8 cellular contexts compared by ENCODE assay signal in the genomic region with DNA sequence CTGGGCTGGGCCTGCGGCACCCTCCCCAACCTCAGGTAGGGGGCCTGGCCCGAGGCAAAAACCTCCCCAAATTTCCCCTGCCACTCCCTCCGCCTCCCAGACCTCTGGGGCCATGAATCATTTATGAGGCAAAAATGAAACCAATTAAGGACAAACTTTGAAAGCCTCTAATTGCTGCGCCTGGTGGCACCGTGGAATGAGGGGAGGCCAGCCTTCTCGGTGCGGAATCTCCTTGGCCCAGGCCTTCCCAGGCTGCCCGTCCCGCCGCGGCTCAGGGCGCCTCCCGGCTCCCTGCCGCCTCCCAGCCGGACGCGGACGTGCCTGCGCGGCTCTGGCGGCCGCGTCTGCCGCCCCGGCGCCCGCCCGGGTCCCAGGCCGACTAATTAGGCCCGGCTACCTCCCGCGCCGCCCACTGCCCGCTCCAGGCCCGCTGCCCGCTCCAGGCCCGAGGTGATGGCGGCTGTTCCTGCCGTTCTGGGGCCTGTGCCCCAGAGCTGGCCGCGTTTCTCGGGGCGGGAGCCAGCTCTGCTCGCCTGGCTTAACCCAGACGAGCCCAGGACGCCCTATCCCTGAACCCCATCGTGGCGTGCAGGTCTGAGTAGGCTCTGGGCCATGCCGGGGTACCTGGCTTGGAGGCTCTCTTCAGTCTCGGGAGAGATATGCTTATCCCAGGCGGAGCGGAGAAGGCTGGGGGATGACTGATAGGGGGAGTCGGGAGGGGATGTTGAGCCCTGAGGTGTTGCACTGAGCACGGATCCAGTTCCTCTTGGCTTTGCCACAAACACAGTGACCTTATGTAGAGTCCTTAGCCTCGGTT. TPM values are rescaled to one million over a fixed set of nuclear protein-coding genes. Genes with fewer than 3 reads are reported as not detected.
DNase-seq lines count a peak whose midpoint lies in the region; ATAC-seq, FAIRE-seq and TF ChIP-seq lines count a peak whose summit lies in the region.

No MANE protein-coding gene starts in this region.

- H2AFZ ChIP-seq in keratinocyte (ENCODE audit: control insufficient read depth, low read length) = peak overlapping the region; percentile 95

- intact Hi-C loops in Panc1 (cut with micrococcal nuclease; ENCODE audit: unreplicated experiment) = no loop called here

- DNase-seq in GM18507 (ENCODE audit: extremely low spot score, insufficient read length, low read depth) = no peak
- no peak for DNase-seq in Panc1 (ENCODE audit: low read depth, low spot score)
- peak; percentile 90 for DNase-seq in astrocyte of the hippocampus (ENCODE audit: low read depth, low spot score)
- DNase-seq in keratinocyte (ENCODE audit: low read depth, low spot score) = no peak
- peak; percentile 37 to 45 for DNase-seq in stimulated activated CD4-positive, alpha-beta T cell treated with anti-CD3 and anti-CD28 coated beads, Interleukin-2, amount 100 ng/mL, for 24 hours
- no peak for DNase-seq in ACHN
- no peak for DNase-seq in SK-N-DZ (ENCODE audit: low spot score)

- no peaks in the 10 kb centered on the region for H3K9me3 ChIP-seq in Panc1 (ENCODE audit: control insufficient read depth, insufficient read depth, low read depth, low read length)
- H3K9me3 ChIP-seq in keratinocyte (ENCODE audit: control insufficient read depth, low read depth, low read length) = no peaks in the 10 kb centered on the region

- TF ChIP-seq CTCF in Panc1 (IDR thresholded peaks at IDR 0.05) (no peak), keratinocyte (optimal IDR thresholded peaks at IDR 0.05 in 1 of 3, IDR thresholded peaks at IDR 0.05 in 1 of 3, conservative IDR thresholded peaks at IDR 0.05 in 1 of 3; ENCODE audit: extremely low read depth in 1 of 3, insufficient read depth in 2 of 3, low read length in 3 of 3) (no peak)

- dilution Hi-C loops in keratinocyte (cut with MboI; ENCODE audit: extremely low pct_ligation_motif_present, low sequenced_read_pairs) = no loop called here

- H3K27me3 ChIP-seq in Panc1 (ENCODE audit: control insufficient read depth, insufficient read depth, low read length) (no peaks in the 10 kb centered on the region), keratinocyte (ENCODE audit: control insufficient read depth, extremely low read depth, insufficient read depth, low read length) (no peaks in the 10 kb centered on the region)

- H3K79me2 ChIP-seq in keratinocyte (ENCODE audit: control insufficient read depth, insufficient read depth, low read length) = no peaks in the 10 kb centered on the region

- peak overlapping the region; percentile 85 for H3K9ac ChIP-seq in keratinocyte (ENCODE audit: control insufficient read depth, extremely low read depth, insufficient read depth, low read length)

- peak; percentile 75 for FAIRE-seq in GM18507 (lab: Jason Lieb, UNC)
- no peak for FAIRE-seq in keratinocyte (lab: Jason Lieb, UNC)

- no peaks in the 10 kb centered on the region for H4K20me1 ChIP-seq in keratinocyte (ENCODE audit: control insufficient read depth, extremely low read depth, insufficient read depth, low read length)

- H3K4me1 ChIP-seq in Panc1 (ENCODE audit: control insufficient read depth, insufficient read depth, low read length) (peaks cover 96% of the 10 kb centered on the region), keratinocyte (ENCODE audit: control insufficient read depth, extremely low read depth, insufficient read depth, low read length) (peaks cover 18% of the 10 kb centered on the region)

- no peaks in the 10 kb centered on the region for H3K9me1 ChIP-seq in keratinocyte (ENCODE audit: control insufficient read depth, extremely low read depth, insufficient read depth, low read length)

- CTCF ChIA-PET in Panc1 (lab: Charles Lee) = interaction anchor here (0.6 kb wide), 1 partner anchor 17 kb away, joined by 3 read pairs; no protein-coding TSS in a partner anchor

- peak overlapping the region; percentile 88 for H3K4me2 ChIP-seq in keratinocyte (ENCODE audit: control insufficient read depth, extremely low read depth, insufficient read depth, low read depth, low read length)

- in situ Hi-C loops in Panc1 (cut with HindIII; ENCODE audit: low pct_unique_long_range_greater_than_20kb, low sequenced_read_pairs) = no loop called here
- in situ Hi-C loops in ACHN (cut with HindIII; ENCODE audit: low pct_ligation_motif_present, low pct_unique_long_range_greater_than_20kb, low sequenced_read_pairs) = no loop called here

- no peaks in the 10 kb centered on the region for H3K36me3 ChIP-seq in Panc1 (ENCODE audit: control insufficient read depth, insufficient read depth, low read length)
- H3K36me3 ChIP-seq in keratinocyte (ENCODE audit: control insufficient read depth in 2 of 2, extremely low read depth in 1 of 2, insufficient read depth in 2 of 2, low read length in 2 of 2) = no peaks in the 10 kb centered on the region

- POLR2A ChIA-PET in Panc1 (lab: Charles Lee) = no interaction called here

- H3K27ac ChIP-seq in Panc1 (ENCODE audit: low read length) = peak overlapping the region; percentile 99
- H3K27ac ChIP-seq in keratinocyte (ENCODE audit: control insufficient read depth, insufficient read depth, low read length) = peak overlapping the region; percentile 73

- BruUV-seq in Panc1 (replicated peaks; lab: Mats Ljungman, UMichigan) = no TSS peak

- H3K4me3 ChIP-seq in Panc1 (ENCODE audit: low read depth in 2 of 2, low read length in 2 of 2) (peak overlapping the region; percentile 28 to 52), keratinocyte (ENCODE audit: control insufficient read depth in 2 of 3, extremely low read depth in 1 of 3, insufficient read depth in 2 of 3, low read depth in 1 of 3, low read length in 3 of 3) (peak overlapping the region; percentile 20 to 63 (median 62))

- ATAC-seq in Panc1 = peak; percentile 11
- ATAC-seq in HG02610 (IDR thresholded peaks at IDR 0.05; ENCODE audit: unreplicated experiment) = no peak

RNA-seq across cellular contexts. Expression of gene CXXC5, which starts 20.1 kb away (rescaled TPM):
- total RNA-seq in Panc1 (2021; ENCODE audit: unreplicated experiment) = 85.0 TPM
- polyA plus RNA-seq in Panc1 (2012; ENCODE audit: insufficient read length) = 151 TPM
- 0.59 to 1.7 TPM (median 1.0 TPM) in 3 replicates for polyA plus RNA-seq in keratinocyte
- polyA plus RNA-seq in keratinocyte (2011; ENCODE audit: low read depth) = 4.9 TPM
- 1.0 and 1.1 TPM in 2 replicates for polyA plus RNA-seq in keratinocyte (2011; cell fraction: cytosol; rRNA removed)
- 1.2 and 2.1 TPM in 2 replicates for polyA plus RNA-seq in keratinocyte (2011; cell fraction: nucleus; rRNA removed)
- 0.65 and 6.6 TPM in 2 replicates for polyA plus RNA-seq in keratinocyte (2012; ENCODE audit: low replicate concordance)
- polyA minus RNA-seq in keratinocyte = 0.80 to 2.0 TPM (median 1.4 TPM) in 3 replicates
- 5.4 TPM for polyA minus RNA-seq in keratinocyte (2011; cell fraction: cytosol; rRNA and poly(A)+ RNA removed)
- polyA minus RNA-seq in keratinocyte (2011; cell fraction: nucleus; rRNA and poly(A)+ RNA removed) = 2.2 and 3.7 TPM in 2 replicates
- polyA plus RNA-seq in SK-N-DZ (2014; cell fraction: cytosol; rRNA removed) = 24.9 and 31.1 TPM in 2 replicates
- 15.4 and 23.8 TPM in 2 replicates for polyA plus RNA-seq in SK-N-DZ (2014; cell fraction: nucleus; rRNA removed)

Comparison
In these comparisons a context has a peak if more than half of its experiments do, and no peak if none do; other contexts are left out.
1. DNase-seq: peak in astrocyte of the hippocampus (single experiment) and stimulated activated CD4-positive, alpha-beta T cell treated with anti-CD3 and anti-CD28 coated beads, Interleukin-2, amount 100 ng/mL, for 24 hours (2 of 2); none in GM18507 (single experiment), Panc1 (single experiment), keratinocyte (single experiment), ACHN (single experiment) and SK-N-DZ (single experiment).